8 cellular contexts compared by ENCODE assay signal in the genomic region with DNA sequence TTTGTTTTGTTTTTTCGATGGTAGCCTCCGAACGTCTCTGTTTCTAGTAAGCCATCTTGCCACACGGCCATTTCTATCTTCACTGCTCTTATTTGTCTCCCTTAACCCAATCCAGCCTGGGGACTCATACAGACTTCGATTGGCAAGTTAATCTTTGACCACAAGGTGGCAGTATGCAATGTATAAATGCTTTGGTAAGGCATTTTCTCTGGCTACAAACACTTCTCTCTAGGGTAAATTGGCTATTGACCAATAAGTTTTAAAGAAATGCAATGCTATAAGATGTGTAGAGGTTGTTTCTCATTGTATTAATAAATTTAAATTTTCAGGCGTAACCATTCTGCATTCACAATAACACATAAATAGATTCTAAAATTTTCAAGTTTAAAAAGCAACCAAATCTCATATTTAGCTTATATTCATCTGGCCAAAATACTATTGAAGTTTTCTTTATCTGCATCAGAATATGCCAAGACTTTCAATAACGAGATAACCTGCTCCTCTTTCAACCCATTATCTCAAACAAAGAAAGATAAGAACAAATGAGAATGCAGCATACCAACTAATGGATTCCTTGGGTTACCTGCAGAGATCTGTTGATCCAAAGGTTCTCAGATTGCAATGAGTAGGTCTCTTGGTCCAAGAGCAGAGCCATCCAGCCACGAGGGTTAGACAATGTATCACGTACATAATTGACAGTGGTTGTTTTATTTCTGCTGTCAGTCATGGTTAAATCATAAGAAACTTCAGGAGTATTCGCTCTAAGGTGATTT.
DNase-seq lines count a peak whose midpoint lies in the region; ATAC-seq, FAIRE-seq and TF ChIP-seq lines count a peak whose summit lies in the region.

No MANE protein-coding gene starts in this region.

- H3K4me3 ChIP-seq in CD4-positive, alpha-beta memory T cell (ENCODE audit: low read length in 2 of 2) = no peak overlapping the region
- H3K4me3 ChIP-seq in K562 (no peak overlapping the region), suprapubic skin (no peak overlapping the region)

- no peaks in the 10 kb centered on the region for H3K36me3 ChIP-seq in CD4-positive, alpha-beta memory T cell (ENCODE audit: insufficient read depth, low read length)
- no peaks in the 10 kb centered on the region for H3K36me3 ChIP-seq in K562 (ENCODE audit: control insufficient read depth, insufficient read depth, low read length)
- no peaks in the 10 kb centered on the region for H3K36me3 ChIP-seq in suprapubic skin

- ATAC-seq in GM18498 (IDR thresholded peaks at IDR 0.05; ENCODE audit: unreplicated experiment) = peak; percentile 70
- ATAC-seq in HG03280 (IDR thresholded peaks at IDR 0.05; ENCODE audit: unreplicated experiment) = peak; percentile 82
- peak; percentile 96 for ATAC-seq in K562
- ATAC-seq in left lobe of liver = peak; percentile 86
- no peak for ATAC-seq in activated CD4-positive, CD25-positive, alpha-beta regulatory T cell treated with anti-CD3 and anti-CD28 coated beads, Interleukin-2, amount 50 U/mL, for 24 hours

- TF ChIP-seq POLR2A in K562 (conservative IDR thresholded peaks at IDR 0.05) (no peak), suprapubic skin (IDR thresholded peaks at IDR 0.05) (no peak)

- H3K9me3 ChIP-seq in CD4-positive, alpha-beta memory T cell (ENCODE audit: control insufficient read depth in 1 of 2, low read length in 2 of 2) = no peaks in the 10 kb centered on the region
- H3K9me3 ChIP-seq in K562 (replicated peaks; ENCODE audit: control insufficient read depth, insufficient read depth, low read depth, low read length) (no peaks in the 10 kb centered on the region), suprapubic skin (no peaks in the 10 kb centered on the region)

- peak overlapping the region in 1 of 7 donors; percentile 5 for H3K27ac Mint-ChIP-seq in CD4-positive, alpha-beta memory T cell

- under 1% methylated on average over 10 of the region's 10 CpGs for WGBS in K562 (ENCODE audit: insufficient coverage, low coverage, missing lambda C conversion rate)
- 35% methylated on average over 10 of the region's 10 CpGs for WGBS in suprapubic skin

- peaks cover 0 to under 1% (median 0%) of the 10 kb centered on the region in 8 donors for H3K9me3 Mint-ChIP-seq in CD4-positive, alpha-beta memory T cell

- TF ChIP-seq EP300 in K562 (IDR thresholded peaks at IDR 0.05; ENCODE audit: low read length) (no peak), suprapubic skin (IDR thresholded peaks at IDR 0.05) (no peak)

- DNase-seq in CD4-positive, alpha-beta memory T cell = peak in 4 of 5 donors; percentile 12 to 19 (median 17)
- DNase-seq in NCI-H748 (lab: John Stamatoyannopoulos, UW; ENCODE audit: unreplicated experiment) (peak; percentile 90), K562 (ENCODE audit: extremely low read depth in 1 of 4, low spot score in 3 of 4) (peak; percentile 47 to 74 (median 61)), left lobe of liver (ENCODE audit: low spot score) (no peak), suprapubic skin (ENCODE audit: low spot score in 2 of 2) (no peak)

- 0 out of 2 replicates have a peak overlapping the region, but pooled peaks have one; percentile 4 for H2AFZ ChIP-seq in K562 (ENCODE audit: low read depth, low read length)

- H4K20me1 ChIP-seq in K562 (replicated peaks; ENCODE audit: control insufficient read depth, insufficient read depth, low read length) = no peaks in the 10 kb centered on the region

- no peaks in the 10 kb centered on the region for H3K79me2 ChIP-seq in K562 (ENCODE audit: control insufficient read depth, insufficient read depth, low read length)

- POLR2A ChIA-PET in CD4-positive, alpha-beta memory T cell (lab: Charles Lee; ENCODE audit: partially characterized antibody) = no interaction called here
- POLR2A ChIA-PET in K562 (lab: Yijun Ruan, JAX) = no interaction called here

- in situ Hi-C loops in K562 (cut with MboI) = no loop called here

- no peak overlapping the region for H3K27ac ChIP-seq in CD4-positive, alpha-beta memory T cell (ENCODE audit: low read depth, low read length)
- H3K27ac ChIP-seq in K562 (ENCODE audit: extremely low read depth, low read depth, low read length) (no peak overlapping the region), suprapubic skin (no peak overlapping the region)

- no peaks in the 10 kb centered on the region for H3K9me1 ChIP-seq in K562 (ENCODE audit: control insufficient read depth, insufficient read depth, low read length)

- H3K4me2 ChIP-seq in K562 (ENCODE audit: insufficient read depth, low read length) = no peak overlapping the region; the same call in 1 of the 2 replicates

- peak; percentile 66 to 76 (median 69) for TF ChIP-seq CTCF in K562 (IDR thresholded peaks at IDR 0.05 in 2 of 3, conservative IDR thresholded peaks at IDR 0.05 in 1 of 3; ENCODE audit: insufficient read depth in 2 of 3, low read depth in 1 of 3, low read length in 3 of 3)
- TF ChIP-seq CTCF in suprapubic skin (IDR thresholded peaks at IDR 0.05) = peak in 1 of 2 donors; percentile 43

- no peaks in the 10 kb centered on the region for H3K36me3 Mint-ChIP-seq in CD4-positive, alpha-beta memory T cell

- FAIRE-seq in K562 (lab: Jason Lieb, UNC) = peak; percentile 95

- H3K9ac ChIP-seq in K562 (ENCODE audit: insufficient read depth in 1 of 2, low read depth in 2 of 2, low read length in 2 of 2) = no peak overlapping the region

- H3K4me1 Mint-ChIP-seq in CD4-positive, alpha-beta memory T cell = no peaks in the 10 kb centered on the region

- CTCF ChIA-PET in CD4-positive, alpha-beta memory T cell (lab: Charles Lee; ENCODE audit: partially characterized antibody) = interaction anchor here (1.0 kb wide), 1 partner anchor 193 kb away, joined by 6 read pairs; no protein-coding TSS in a partner anchor
- CTCF ChIA-PET in K562 (lab: Yijun Ruan, JAX; ENCODE audit: low intra/inter-chr PET ratio) = interaction anchor here (0.6 to 1.8 kb wide), 4 partner anchors 104 to 1040 kb away, joined by 3 to 13 read pairs (median 5); no protein-coding TSS in a partner anchor

- no TSS peak for BruUV-seq in K562 (replicated peaks; lab: Mats Ljungman, UMichigan)

- no peaks in the 10 kb centered on the region for H3K4me1 ChIP-seq in CD4-positive, alpha-beta memory T cell (ENCODE audit: insufficient read depth, low read length)
- no peaks in the 10 kb centered on the region for H3K4me1 ChIP-seq in K562 (replicated peaks in 1 of 2; ENCODE audit: control insufficient read depth in 2 of 2, insufficient read depth in 2 of 2, low read length in 2 of 2)
- H3K4me1 ChIP-seq in suprapubic skin = no peaks in the 10 kb centered on the region

- H3K27me3 Mint-ChIP-seq in CD4-positive, alpha-beta memory T cell = peaks cover 5 to 8% of the 10 kb centered on the region in 2 donors

- H3K4me3 Mint-ChIP-seq in CD4-positive, alpha-beta memory T cell = no peak overlapping the region

- peak; percentile 72 to 74 for TF ChIP-seq RAD21 in K562 (CRISPR knock-in tag; conservative IDR thresholded peaks at IDR 0.05 in 1 of 2, IDR thresholded peaks at IDR 0.05 in 1 of 2)

- no peaks in the 10 kb centered on the region for H3K27me3 ChIP-seq in CD4-positive, alpha-beta memory T cell (ENCODE audit: insufficient read depth, low read length)
- no peaks in the 10 kb centered on the region for H3K27me3 ChIP-seq in K562 (ENCODE audit: control insufficient read depth in 2 of 2, insufficient read depth in 2 of 2, low read length in 2 of 2)
- no peaks in the 10 kb centered on the region for H3K27me3 ChIP-seq in suprapubic skin

- intact Hi-C loops in CD4-positive, alpha-beta memory T cell (cut with micrococcal nuclease) = loop anchor here (10.0 kb wide), 1 partner anchor 409 kb away; no protein-coding TSS in a partner anchor
- intact Hi-C loops in K562 (cut with micrococcal nuclease) = loop anchor here (1.0 to 10.0 kb wide), 4 partner anchors 79 to 1041 kb away; a partner anchor contains a TSS

TF ChIP-seq in K562, 482 proteins besides CTCF, POLR2A, EP300 and RAD21 (continues in another document):
- TF ChIP-seq THRAP3 (IDR thresholded peaks at IDR 0.05; ENCODE audit: borderline replicate concordance) (no peak), NELFE (IDR thresholded peaks at IDR 0.05; ENCODE audit: insufficient read depth, insufficient read length) (no peak), TARDBP (IDR thresholded peaks at IDR 0.05) (no peak), SP1 (CRISPR knock-in tag; IDR thresholded peaks at IDR 0.05) (no peak), KLF16 (IDR thresholded peaks at IDR 0.05) (0 out of 2 replicates have a peak, but pooled peaks have one; percentile 9), FOXK2 (conservative IDR thresholded peaks at IDR 0.05 in 1 of 2, IDR thresholded peaks at IDR 0.05 in 1 of 2; ENCODE audit: low read depth in 2 of 2) (no peak), CHD1 (IDR thresholded peaks at IDR 0.05; ENCODE audit: low read length) (no peak), CAMTA2 (CRISPR knock-in tag; conservative IDR thresholded peaks at IDR 0.05) (no peak)
- TF ChIP-seq, protein P1, sequence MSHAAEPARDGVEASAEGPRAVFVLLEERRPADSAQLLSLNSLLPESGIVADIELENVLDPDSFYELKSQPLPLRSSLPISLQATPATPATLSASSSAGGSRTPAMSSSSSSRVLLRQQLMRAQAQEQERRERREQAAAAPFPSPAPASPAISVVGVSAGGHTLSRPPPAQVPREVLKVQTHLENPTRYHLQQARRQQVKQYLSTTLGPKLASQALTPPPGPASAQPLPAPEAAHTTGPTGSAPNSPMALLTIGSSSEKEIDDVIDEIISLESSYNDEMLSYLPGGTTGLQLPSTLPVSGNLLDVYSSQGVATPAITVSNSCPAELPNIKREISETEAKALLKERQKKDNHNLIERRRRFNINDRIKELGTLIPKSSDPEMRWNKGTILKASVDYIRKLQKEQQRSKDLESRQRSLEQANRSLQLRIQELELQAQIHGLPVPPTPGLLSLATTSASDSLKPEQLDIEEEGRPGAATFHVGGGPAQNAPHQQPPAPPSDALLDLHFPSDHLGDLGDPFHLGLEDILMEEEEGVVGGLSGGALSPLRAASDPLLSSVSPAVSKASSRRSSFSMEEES (CRISPR knock-in tag; IDR thresholded peaks at IDR 0.05) = no peak
- TF ChIP-seq, protein P2, sequence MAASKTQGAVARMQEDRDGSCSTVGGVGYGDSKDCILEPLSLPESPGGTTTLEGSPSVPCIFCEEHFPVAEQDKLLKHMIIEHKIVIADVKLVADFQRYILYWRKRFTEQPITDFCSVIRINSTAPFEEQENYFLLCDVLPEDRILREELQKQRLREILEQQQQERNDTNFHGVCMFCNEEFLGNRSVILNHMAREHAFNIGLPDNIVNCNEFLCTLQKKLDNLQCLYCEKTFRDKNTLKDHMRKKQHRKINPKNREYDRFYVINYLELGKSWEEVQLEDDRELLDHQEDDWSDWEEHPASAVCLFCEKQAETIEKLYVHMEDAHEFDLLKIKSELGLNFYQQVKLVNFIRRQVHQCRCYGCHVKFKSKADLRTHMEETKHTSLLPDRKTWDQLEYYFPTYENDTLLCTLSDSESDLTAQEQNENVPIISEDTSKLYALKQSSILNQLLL (CRISPR knock-in tag; IDR thresholded peaks at IDR 0.05; ENCODE audit: borderline replicate concordance) = no peak

Comparison
In these comparisons a context has a peak if more than half of its experiments do, and no peak if none do; other contexts are left out.
1. DNase-seq: peak in CD4-positive, alpha-beta memory T cell (4 of 5), NCI-H748 (single experiment) and K562 (4 of 4); none in left lobe of liver (single experiment) and suprapubic skin (0 of 2).
2. ATAC-seq: peak in GM18498 (single experiment), HG03280 (single experiment), K562 (single experiment) and left lobe of liver (single experiment); none in activated CD4-positive, CD25-positive, alpha-beta regulatory T cell treated with anti-CD3 and anti-CD28 coated beads, Interleukin-2, amount 50 U/mL, for 24 hours (0 of 2).